In the genomic region with DNA sequence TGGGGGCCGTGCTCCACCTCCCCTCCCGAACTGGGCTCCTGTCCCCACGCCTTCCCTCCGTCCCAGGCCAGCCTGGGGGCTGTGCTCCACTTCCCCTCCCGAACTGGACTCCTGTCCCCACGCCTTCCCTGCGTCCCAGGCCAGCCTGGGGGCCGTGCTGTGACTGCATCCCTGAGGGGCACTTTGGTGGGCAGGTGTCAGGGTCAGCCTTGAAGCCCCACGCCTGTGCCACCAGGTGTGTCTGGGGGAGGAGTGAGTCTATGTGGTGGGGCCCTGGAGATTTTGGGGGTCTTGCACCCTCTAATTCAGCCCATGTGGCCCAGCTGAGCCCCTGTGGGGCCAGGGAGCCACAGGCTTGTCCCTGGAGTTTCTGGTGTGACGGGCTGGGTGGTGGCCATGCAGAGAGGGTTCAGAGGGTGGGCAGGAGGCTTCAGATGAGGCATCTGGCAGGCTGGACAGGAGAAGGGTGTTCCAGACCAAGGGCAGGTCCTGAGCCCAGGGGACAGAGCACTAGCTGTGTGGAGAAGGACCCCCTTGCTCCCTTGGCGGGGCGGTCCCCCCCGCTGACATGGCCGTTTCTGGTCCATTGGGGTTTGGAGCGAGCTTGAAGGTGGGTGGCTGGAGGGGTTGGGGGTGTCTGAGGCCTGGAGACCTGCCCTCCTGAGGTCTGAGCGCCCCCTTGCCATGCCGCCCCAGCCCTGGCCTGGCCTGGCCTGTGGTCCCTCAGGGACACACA, we compare ENCODE assay signal across 12 cellular contexts. TPM values are rescaled to one million over a fixed set of nuclear protein-coding genes. Genes with fewer than 3 reads are reported as not detected.
DNase-seq lines count a peak whose midpoint lies in the region; ATAC-seq and TF ChIP-seq lines count a peak whose summit lies in the region.
"Had no signal": no experiment of that assay in that cellular context is flagged by ENCODE, and none has a peak within 500 bp of the region (broad histone marks: within the 10 kb centered on the region; RNA-seq: fewer than 3 reads in every experiment).

No MANE protein-coding gene starts in this region.

- H3K36me3 ChIP-seq in mucosa of rectum (ENCODE audit: control insufficient read depth in 2 of 2, insufficient read depth in 2 of 2, low read length in 2 of 2), result peaks cover 3 to 8% of the 10 kb centered on the region in 2 donors

- WGBS in lower leg skin, 2 donors, result 69 to 87% methylated on average over 17 of the region's 17 CpGs

- no peaks in the 10 kb centered on the region for H3K9me3 Mint-ChIP-seq in activated naive CD4-positive, alpha-beta T cell treated with anti-CD3 and anti-CD28 coated beads for 36 hours
- H3K9me3 Mint-ChIP-seq: activated T-cell treated with anti-CD3 and anti-CD28 coated beads, Interleukin-2, amount 50 U/mL, for 24 hours; central memory CD8-positive, alpha-beta T cell; natural killer cell had no signal

- intact Hi-C loops in lower leg skin (cut with DNase I; ENCODE audit: low total_unique reads), result loop anchor here (10.0 kb wide), 1 partner anchor 50 kb away; no protein-coding TSS in a partner anchor
- intact Hi-C loops in activated naive CD4-positive, alpha-beta T cell treated with anti-CD3 and anti-CD28 coated beads for 36 hours (cut with micrococcal nuclease), result no loop called here

- peak; percentile 32 for DNase-seq in HT-29 (ENCODE audit: low spot score)
- no peak for DNase-seq in NCI-H446 (lab: John Stamatoyannopoulos, UW)
- no peak for DNase-seq in lower leg skin (ENCODE audit: low spot score in 2 of 2)
- no peak for DNase-seq in activated naive CD4-positive, alpha-beta T cell treated with anti-CD3 and anti-CD28 coated beads for 36 hours
- DNase-seq: activated T-cell treated with anti-CD3 and anti-CD28 coated beads, Interleukin-2, amount 50 U/mL, for 24 hours; Calu3; natural killer cell had no signal

- TF ChIP-seq CTCF in lower leg skin (IDR thresholded peaks at IDR 0.05), result no peak

- peak overlapping the region; percentile 32 to 54 for H3K9ac ChIP-seq in mucosa of rectum (ENCODE audit: low read depth in 1 of 2, low read length in 2 of 2)

- no peaks in the 10 kb centered on the region for H3K4me1 Mint-ChIP-seq in activated naive CD4-positive, alpha-beta T cell treated with anti-CD3 and anti-CD28 coated beads for 36 hours (ENCODE audit: low read depth)
- H3K4me1 Mint-ChIP-seq: central memory CD8-positive, alpha-beta T cell; natural killer cell had no signal

- CTCF ChIA-PET in activated naive CD4-positive, alpha-beta T cell treated with anti-CD3 and anti-CD28 coated beads for 36 hours (lab: Charles Lee), result interaction anchor here (1.1 kb wide), 1 partner anchor 12 kb away, joined by 3 read pairs; no protein-coding TSS in a partner anchor

- H3K4me3 ChIP-seq in mucosa of rectum (ENCODE audit: low read length in 2 of 2) (no peak overlapping the region), lower leg skin (ENCODE audit: low read depth, poor library complexity, severe bottlenecking) (no peak overlapping the region)

- H3K9me3 ChIP-seq in mucosa of rectum (ENCODE audit: control insufficient read depth in 2 of 2, low read length in 2 of 2), result no peaks in the 10 kb centered on the region

- TF ChIP-seq POLR2A in lower leg skin (IDR thresholded peaks at IDR 0.05), result no peak

- H3K4me1 ChIP-seq in mucosa of rectum (ENCODE audit: control insufficient read depth in 2 of 2, insufficient read depth in 2 of 2, low read length in 2 of 2), result peaks cover 37 to 42% of the 10 kb centered on the region in 2 donors

- H3K4me3 Mint-ChIP-seq in activated naive CD4-positive, alpha-beta T cell treated with anti-CD3 and anti-CD28 coated beads for 36 hours, result no peak overlapping the region
- H3K4me3 Mint-ChIP-seq: activated T-cell treated with anti-CD3 and anti-CD28 coated beads, Interleukin-2, amount 50 U/mL, for 24 hours; central memory CD8-positive, alpha-beta T cell; natural killer cell had no signal

- no peaks in the 10 kb centered on the region for H3K27me3 Mint-ChIP-seq in activated naive CD4-positive, alpha-beta T cell treated with anti-CD3 and anti-CD28 coated beads for 36 hours (ENCODE audit: low read depth)
- H3K27me3 Mint-ChIP-seq: activated T-cell treated with anti-CD3 and anti-CD28 coated beads, Interleukin-2, amount 50 U/mL, for 24 hours; central memory CD8-positive, alpha-beta T cell had no signal

- no peaks in the 10 kb centered on the region for H3K27me3 ChIP-seq in mucosa of rectum (ENCODE audit: control insufficient read depth in 2 of 2, insufficient read depth in 2 of 2, low read length in 2 of 2)

- H3K27ac ChIP-seq in cingulate gyrus (ENCODE audit: low read depth, low read length) (peak overlapping the region; percentile 85), mucosa of rectum (ENCODE audit: low read depth in 2 of 2, low read length in 2 of 2) (peak overlapping the region; percentile 79 to 81), temporal lobe (ENCODE audit: low read depth, low read length) (peak overlapping the region; percentile 82)

- H3K27ac Mint-ChIP-seq in activated naive CD4-positive, alpha-beta T cell treated with anti-CD3 and anti-CD28 coated beads for 36 hours, result no peak overlapping the region

- ATAC-seq in HG03175 (IDR thresholded peaks at IDR 0.05; ENCODE audit: unreplicated experiment), result no peak
- ATAC-seq: natural killer cell had no signal

- H3K36me3 Mint-ChIP-seq in activated naive CD4-positive, alpha-beta T cell treated with anti-CD3 and anti-CD28 coated beads for 36 hours (ENCODE audit: low read depth), result no peaks in the 10 kb centered on the region
- H3K36me3 Mint-ChIP-seq: natural killer cell had no signal

RNA-seq across cellular contexts. Expression of a gene that starts 8.2 kb away (rescaled TPM):
- 258 and 259 TPM in 2 replicates for total RNA-seq in HT-29 (2014; rRNA removed; shearing (Covaris generic))
- 12.3 TPM for total RNA-seq in temporal lobe
- 10 to 100 TPM; 11.9 to 30.6 (median 27.3) TPM for total RNA-seq in lower leg skin
- 1 to 10 TPM; 1.5 to 2.1 TPM for total RNA-seq in activated naive CD4-positive, alpha-beta T cell treated with anti-CD3 and anti-CD28 coated beads for 36 hours

RNA-seq across cellular contexts. Expression of a gene that starts 12.8 kb away (rescaled TPM):
- total RNA-seq in HT-29 (2014; rRNA removed; shearing (Covaris generic)), result 157 and 215 TPM in 2 replicates
- 19.4 TPM for total RNA-seq in temporal lobe
- 10 to 100 TPM in 3 of 4 donors, 1 to 10 TPM in 1; 5.8 to 29.9 (median 21.5) TPM for total RNA-seq in lower leg skin
- total RNA-seq in activated naive CD4-positive, alpha-beta T cell treated with anti-CD3 and anti-CD28 coated beads for 36 hours, result 10 to 100 TPM; 20.1 to 24.1 TPM

RNA-seq across cellular contexts. Expression of a gene that starts 12.9 kb away (rescaled TPM):
- 75.1 and 85.0 TPM in 2 replicates for total RNA-seq in HT-29 (2014; rRNA removed; shearing (Covaris generic))
- total RNA-seq in temporal lobe, result 51.1 TPM
- 100 to 1,000 TPM in 1 of 4 donors, 10 to 100 TPM in 3; 56.7 to 130 (median 65.1) TPM for total RNA-seq in lower leg skin
- total RNA-seq in activated naive CD4-positive, alpha-beta T cell treated with anti-CD3 and anti-CD28 coated beads for 36 hours, result 10 to 100 TPM; 72.3 to 72.7 TPM

RNA-seq across cellular contexts. Expression of a gene that starts 15.3 kb away (rescaled TPM):
- 0.91 and 2.7 TPM in 2 replicates for total RNA-seq in HT-29 (2014; rRNA removed; shearing (Covaris generic))
- total RNA-seq in temporal lobe (0.25 TPM), lower leg skin (1 to 10 TPM in 2 of 4 donors, under 1 TPM in 1, not detected in 1; 0.38 to 3.9 (median 1.6) TPM)
- total RNA-seq in activated naive CD4-positive, alpha-beta T cell treated with anti-CD3 and anti-CD28 coated beads for 36 hours, result 1 to 10 TPM; 1.3 to 1.9 TPM

RNA-seq across cellular contexts. Expression of a gene that starts 25.2 kb away (rescaled TPM):
- total RNA-seq in HT-29 (2014; rRNA removed; shearing (Covaris generic)), result 42.9 and 49.0 TPM in 2 replicates
- 5.2 TPM for total RNA-seq in temporal lobe
- total RNA-seq in lower leg skin, result 100 to 1,000 TPM in 2 of 4 donors, 10 to 100 TPM in 2; 56.1 to 117 (median 86.5) TPM
- total RNA-seq in activated naive CD4-positive, alpha-beta T cell treated with anti-CD3 and anti-CD28 coated beads for 36 hours, result 10 to 100 TPM; 88.8 to 93.5 TPM
